In genomic region chr7:8063706-8064297, GRCh38 we compare ENCODE assay signal across 18 cellular contexts.
DNase-seq lines count a peak whose midpoint lies in the region; ATAC-seq, FAIRE-seq and TF ChIP-seq lines count a peak whose summit lies in the region.
"Had no signal": no experiment of that assay in that cellular context is flagged by ENCODE, and none has a peak within 500 bp of the region (broad histone marks: within the 10 kb centered on the region; RNA-seq: fewer than 3 reads in every experiment).

No MANE protein-coding gene starts in this region.

- no peaks in the 10 kb centered on the region for H3K9me1 ChIP-seq in K562 (ENCODE audit: control insufficient read depth, insufficient read depth, low read length)

- CTCF ChIA-PET in K562 (lab: Yijun Ruan, JAX; ENCODE audit: low intra/inter-chr PET ratio) = no interaction called here

- TF ChIP-seq POLR2A in K562 (conservative IDR thresholded peaks at IDR 0.05) = no peak

- no peak for FAIRE-seq in K562 (lab: Jason Lieb, UNC)
- FAIRE-seq: colon had no signal

- H3K9me3 ChIP-seq in K562 (replicated peaks; ENCODE audit: control insufficient read depth, insufficient read depth, low read depth, low read length) (no peaks in the 10 kb centered on the region), MM.1S (replicated peaks; ENCODE audit: insufficient read depth, low read length) (no peaks in the 10 kb centered on the region)

- H3K9me2 ChIP-seq in MM.1S (replicated peaks; ENCODE audit: insufficient read depth, low read length) = no peaks in the 10 kb centered on the region

- TF ChIP-seq RAD21 in K562 (CRISPR knock-in tag; conservative IDR thresholded peaks at IDR 0.05 in 1 of 2, IDR thresholded peaks at IDR 0.05 in 1 of 2) = no peak

- POLR2A ChIA-PET in K562 (lab: Yijun Ruan, JAX) = interaction anchor here (1.0 to 1.3 kb wide), 2 partner anchors 10 to 12 kb away, joined by 3 to 4 read pairs; no protein-coding TSS in a partner anchor

- no peak for TF ChIP-seq EP300 in K562 (IDR thresholded peaks at IDR 0.05; ENCODE audit: low read length)

- H3K27me3 ChIP-seq in K562 (ENCODE audit: control insufficient read depth in 2 of 2, insufficient read depth in 2 of 2, low read length in 2 of 2) (no peaks in the 10 kb centered on the region), MM.1S (replicated peaks; ENCODE audit: insufficient read depth, low read length) (no peaks in the 10 kb centered on the region)

- no peak for ATAC-seq in K562
- ATAC-seq: activated naive CD8-positive, alpha-beta T cell treated with anti-CD3 and anti-CD28 coated beads, Interleukin-2, amount 50 U/mL, for 24 hours; activated T-cell treated with anti-CD3 and anti-CD28 coated beads, Interleukin-2, amount 50 U/mL, for 72 hours; left cardiac atrium had no signal

- H3K4me3 ChIP-seq in K562 (no peak overlapping the region), MM.1S (ENCODE audit: low read length) (no peak overlapping the region)

- no peaks in the 10 kb centered on the region for H3K36me3 ChIP-seq in K562 (ENCODE audit: control insufficient read depth, insufficient read depth, low read length)
- H3K36me3 ChIP-seq in MM.1S (replicated peaks; ENCODE audit: insufficient read depth, low read length) = no peaks in the 10 kb centered on the region

- H2AFZ ChIP-seq in K562 (ENCODE audit: low read depth, low read length) (no peak overlapping the region), MM.1S (ENCODE audit: low read length) (no peak overlapping the region)

- no peaks in the 10 kb centered on the region for H3F3A ChIP-seq in MM.1S (ENCODE audit: insufficient read depth, low read length)

- in situ Hi-C loops in K562 (cut with MboI) = no loop called here

- H3K4me1 ChIP-seq in K562 (replicated peaks in 1 of 2; ENCODE audit: control insufficient read depth in 2 of 2, insufficient read depth in 2 of 2, low read length in 2 of 2) (no peaks in the 10 kb centered on the region; a peak in 1 of 5 replicates), MM.1S (ENCODE audit: low read length) (no peaks in the 10 kb centered on the region)

- H3K27ac ChIP-seq in K562 (ENCODE audit: extremely low read depth, low read depth, low read length) (no peak overlapping the region), MM.1S (ENCODE audit: low read length) (no peak overlapping the region)
- H3K27ac ChIP-seq: 22Rv1 had no signal

- TF ChIP-seq CTCF in K562 (IDR thresholded peaks at IDR 0.05 in 2 of 3, conservative IDR thresholded peaks at IDR 0.05 in 1 of 3; ENCODE audit: insufficient read depth in 2 of 3, low read depth in 1 of 3, low read length in 3 of 3) (no peak), MM.1S (IDR thresholded peaks at IDR 0.05; ENCODE audit: low read length) (no peak)

- no TSS peak for BruUV-seq in K562 (replicated peaks; lab: Mats Ljungman, UMichigan)

- H3K9ac ChIP-seq in K562 (ENCODE audit: insufficient read depth in 1 of 2, low read depth in 2 of 2, low read length in 2 of 2) (no peak overlapping the region), MM.1S (ENCODE audit: low read length) (no peak overlapping the region)

- H4K20me1 ChIP-seq in K562 (replicated peaks; ENCODE audit: control insufficient read depth, insufficient read depth, low read length) (no peaks in the 10 kb centered on the region), MM.1S (ENCODE audit: insufficient read depth, low read length) (no peaks in the 10 kb centered on the region; the same call in 1 of the 2 replicates)

- intact Hi-C loops in K562 (cut with micrococcal nuclease) = no loop called here

- H3K4me2 ChIP-seq in K562 (ENCODE audit: insufficient read depth, low read length) (no peak overlapping the region), MM.1S (ENCODE audit: low read depth, low read length) (no peak overlapping the region)

- H3K79me2 ChIP-seq in K562 (ENCODE audit: control insufficient read depth, insufficient read depth, low read length) (no peaks in the 10 kb centered on the region), MM.1S (ENCODE audit: low read length) (peaks cover 72% of the 10 kb centered on the region)

- DNase-seq in DMS 273 (lab: John Stamatoyannopoulos, UW; ENCODE audit: unreplicated experiment) (peak; percentile 52), DMS 273 treated with DMSO at 0.1 percent for 48 hours (lab: John Stamatoyannopoulos, UW) (no peak), NCI-H146 treated with DMSO at 0.1 percent for 48 hours (lab: John Stamatoyannopoulos, UW; ENCODE audit: unreplicated experiment) (peak; percentile 11), K562 (ENCODE audit: extremely low read depth in 1 of 4, low spot score in 3 of 4) (no peak), myocyte (ENCODE audit: low read depth) (peak; percentile 15), MM.1S (no peak)
- no peak for DNase-seq in stimulated activated CD4-positive, alpha-beta T cell treated with anti-CD3 and anti-CD28 coated beads, Interleukin-1b, Interleukin-23, amount 100 ng/mL, for 48 hours
- DNase-seq in stimulated activated naive CD4-positive, alpha-beta T cell treated with Interleukin-2 at 50 U/mL for 16 hours (lab: John Stamatoyannopoulos, UW) = no peak
- DNase-seq: activated CD4-positive, alpha-beta T cell treated with anti-CD3 and anti-CD28 coated beads, Interleukin-2, amount 50 U/mL, for 48 hours; activated naive CD8-positive, alpha-beta T cell treated with anti-CD3 and anti-CD28 coated beads, Interleukin-2, amount 50 U/mL, for 24 hours; activated T-cell treated with anti-CD3 and anti-CD28 coated beads, Interleukin-2, amount 50 U/mL, for 72 hours; GDM1; hippocampal formation; left cardiac atrium; posterior cingulate gyrus; stimulated activated CD4-positive, alpha-beta T cell treated with anti-CD3 and anti-CD28 coated beads, Interleukin-12 subunit alpha, Interleukin-12 subunit beta, amount 100 ng/mL, for 4 hours had no signal

TF ChIP-seq in K562, 482 proteins besides CTCF, POLR2A, EP300 and RAD21:
- TF ChIP-seq ZNF511 (CRISPR knock-in tag; IDR thresholded peaks at IDR 0.05) (no peak), HOXB6 (CRISPR knock-in tag; IDR thresholded peaks at IDR 0.05; ENCODE audit: borderline replicate concordance) (no peak), CHCHD3 (CRISPR knock-in tag; IDR thresholded peaks at IDR 0.05) (no peak), BHLHE40 (IDR thresholded peaks at IDR 0.05; ENCODE audit: low read length) (no peak), ZNF121 (CRISPR knock-in tag; conservative IDR thresholded peaks at IDR 0.05) (peak; percentile 84), ZNF197 (CRISPR knock-in tag; IDR thresholded peaks at IDR 0.05; ENCODE audit: low read depth) (no peak), ZNF184 (CRISPR knock-in tag; IDR thresholded peaks at IDR 0.05) (no peak), MTA2 (IDR thresholded peaks at IDR 0.05; ENCODE audit: low read depth) (no peak), NR1H2 (CRISPR knock-in tag; IDR thresholded peaks at IDR 0.05) (no peak), ELF1 (tag; IDR thresholded peaks at IDR 0.05) (no peak), ETS1 (conservative IDR thresholded peaks at IDR 0.05; ENCODE audit: control insufficient read depth, low read depth, low read length) (no peak), ZNF133 (CRISPR knock-in tag; IDR thresholded peaks at IDR 0.05) (no peak), NFIC (IDR thresholded peaks at IDR 0.05) (peak; percentile 32; the same call in 1 of the 2 replicates), ZEB2 (IDR thresholded peaks at IDR 0.05) (no peak), RUNX1 (IDR thresholded peaks at IDR 0.05; ENCODE audit: low read depth) (no peak), ZNF134 (CRISPR knock-in tag; conservative IDR thresholded peaks at IDR 0.05) (no peak), ZBTB33 (CRISPR knock-in tag; IDR thresholded peaks at IDR 0.05) (0 out of 2 replicates have a peak, but pooled peaks have one; percentile 8), ZC3H11A (IDR thresholded peaks at IDR 0.05; ENCODE audit: low read depth, low read length) (no peak)

Comparison
In these comparisons a context has a peak if more than half of its experiments do, and no peak if none do; other contexts are left out.
1. DNase-seq: peak in DMS 273 (single experiment), NCI-H146 treated with DMSO at 0.1 percent for 48 hours (single experiment) and myocyte (single experiment); none in DMS 273 treated with DMSO at 0.1 percent for 48 hours (single experiment), K562 (0 of 4), MM.1S (single experiment), stimulated activated CD4-positive, alpha-beta T cell treated with anti-CD3 and anti-CD28 coated beads, Interleukin-1b, Interleukin-23, amount 100 ng/mL, for 48 hours (single experiment) and stimulated activated naive CD4-positive, alpha-beta T cell treated with Interleukin-2 at 50 U/mL for 16 hours (single experiment).